In genomic region chr6:113073611-113074191, GRCh38 we compare ENCODE assay signal across 14 cellular contexts.
A peak's percentile ranks its signal among the peaks of the same experiment; 100 is the strongest.
DNase-seq lines count a peak whose midpoint lies in the region; ATAC-seq and TF ChIP-seq lines count a peak whose summit lies in the region.
"Had no signal": no experiment of that assay in that cellular context is flagged by ENCODE, and none has a peak within 500 bp of the region (broad histone marks: within the 10 kb centered on the region; RNA-seq: fewer than 3 reads in every experiment).

No MANE protein-coding gene starts in this region.

- no peaks in the 10 kb centered on the region for H3K27me3 ChIP-seq in psoas muscle (ENCODE audit: insufficient read depth in 3 of 3, low read length in 2 of 3)

- peaks cover 32% of the 10 kb centered on the region for H3K9me3 Mint-ChIP-seq in osteocyte (ENCODE audit: unreplicated experiment)
- H3K9me3 Mint-ChIP-seq: GM23338; T-helper 2 cell treated with Interferon-gamma antibody and Interleukin-4, amounts not matched to agents 5 μg/mL and 100 μg/mL, for 36 hours had no signal

- H3K4me1 Mint-ChIP-seq in osteocyte (ENCODE audit: unreplicated experiment), result peaks cover 59% of the 10 kb centered on the region
- H3K4me1 Mint-ChIP-seq: CD8-positive, alpha-beta memory T cell; GM23338 had no signal

- H3K36me3 Mint-ChIP-seq in osteocyte (ENCODE audit: unreplicated experiment), result peaks cover 29% of the 10 kb centered on the region
- H3K36me3 Mint-ChIP-seq: CD8-positive, alpha-beta memory T cell had no signal

- intact Hi-C loops in psoas muscle (cut with DNase I), result no loop called here

- H3K27me3 Mint-ChIP-seq in osteocyte (ENCODE audit: unreplicated experiment), result no peaks in the 10 kb centered on the region
- H3K27me3 Mint-ChIP-seq: brain; CD8-positive, alpha-beta memory T cell had no signal

- H3K27ac Mint-ChIP-seq in osteocyte (ENCODE audit: unreplicated experiment), result peak overlapping the region; percentile 76
- H3K27ac Mint-ChIP-seq: activated T-helper 2 cell treated with anti-CD3 and anti-CD28 coated beads, Interferon-gamma antibody, Interleukin-2, Interleukin-4, amounts not matched to agents 10 μg/mL and 5 μg/mL and 100 μg/mL, durations not matched to agents 14 hours and 24 hours and 36 hours; brain; CD8-positive, alpha-beta memory T cell; GM23338; T-helper 2 cell treated with Interferon-gamma antibody and Interleukin-4, amounts not matched to agents 5 μg/mL and 100 μg/mL, for 36 hours had no signal

- H3K36me3 ChIP-seq in psoas muscle (ENCODE audit: insufficient read depth in 1 of 2, low read depth in 1 of 2), result no peaks in the 10 kb centered on the region

- H3K4me1 ChIP-seq in psoas muscle, result no peaks in the 10 kb centered on the region

- peak; percentile 58 for DNase-seq in GM04503 (ENCODE audit: low read depth)
- peak; percentile 51 for DNase-seq in NCI-H69 (lab: John Stamatoyannopoulos, UW)
- peak; percentile 63 for DNase-seq in dedifferentiated amniotic fluid mesenchymal stem cell (ENCODE audit: extremely low spot score)
- DNase-seq in osteocyte (ENCODE audit: extremely low spot score, unreplicated experiment), result no peak
- DNase-seq in psoas muscle, result no peak
- no peak for DNase-seq in NCI-H526 treated with DMSO at 0.1 percent for 48 hours (lab: John Stamatoyannopoulos, UW)
- no peak for DNase-seq in activated gamma-delta T cell (lab: John Stamatoyannopoulos, UW)
- DNase-seq: CD8-positive, alpha-beta memory T cell had no signal

- TF ChIP-seq CTCF in osteocyte (IDR thresholded peaks at IDR 0.05), result no peak
- TF ChIP-seq CTCF in psoas muscle (IDR thresholded peaks at IDR 0.05), result no peak

- H3K27ac ChIP-seq in psoas muscle, result no peak overlapping the region

- no peaks in the 10 kb centered on the region for H3K9me3 ChIP-seq in psoas muscle

- 24 to 38% (median 28%) methylated on average over 1 of the region's 1 CpG for WGBS in psoas muscle, 3 donors

- ATAC-seq in psoas muscle, result no peak
- ATAC-seq: GM23338, left lobe of liver had no signal

- no peak overlapping the region for H3K4me3 Mint-ChIP-seq in osteocyte (ENCODE audit: unreplicated experiment)
- H3K4me3 Mint-ChIP-seq: brain; CD8-positive, alpha-beta memory T cell; GM23338; nephron; T-helper 2 cell treated with Interferon-gamma antibody and Interleukin-4, amounts not matched to agents 5 μg/mL and 100 μg/mL, for 36 hours had no signal

- no peak overlapping the region for H3K4me3 ChIP-seq in psoas muscle
- H3K4me3 ChIP-seq: GM23338 had no signal

Comparison
In these comparisons a context has a peak if more than half of its experiments do, and no peak if none do; other contexts are left out.
1. DNase-seq: peak in GM04503 (single experiment), NCI-H69 (single experiment) and dedifferentiated amniotic fluid mesenchymal stem cell (single experiment); none in osteocyte (single experiment), psoas muscle (0 of 2), NCI-H526 treated with DMSO at 0.1 percent for 48 hours (single experiment) and activated gamma-delta T cell (single experiment).